ENCODE assay signal across 1 cellular context in the genomic region with DNA sequence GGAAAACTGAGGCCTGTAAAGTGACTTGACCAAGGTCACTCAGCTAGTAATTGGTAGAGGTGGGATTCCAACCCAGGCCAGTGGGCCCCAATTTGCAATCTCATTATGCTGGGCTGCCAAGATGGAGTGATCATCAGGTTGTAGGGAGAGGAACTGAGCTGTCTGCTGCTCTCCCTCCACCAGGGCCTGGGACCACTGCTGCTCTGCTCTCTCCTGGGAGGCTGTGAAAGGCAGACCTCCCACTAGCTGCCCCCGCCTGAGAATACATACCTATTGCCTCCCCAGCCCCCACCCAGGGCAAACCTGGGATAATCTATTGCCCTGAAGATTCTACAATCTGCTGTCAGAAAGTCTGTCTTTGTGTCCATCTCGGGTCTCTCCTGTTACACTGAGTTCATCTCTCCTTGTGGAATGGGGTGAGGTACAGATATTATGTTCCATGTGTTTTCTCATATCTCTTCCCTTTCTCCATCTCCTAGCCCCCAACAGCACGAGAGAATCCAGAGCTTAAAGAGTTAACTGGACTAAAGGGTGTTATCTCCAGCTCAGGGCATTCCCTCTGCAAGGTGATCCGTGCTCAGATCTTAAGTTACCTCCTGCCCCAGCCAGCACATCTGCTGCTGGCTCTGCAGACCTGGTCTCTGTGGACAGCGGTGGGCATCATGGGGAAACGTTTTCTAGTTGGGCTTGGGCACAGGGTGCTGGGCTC.
TF ChIP-seq lines count a peak whose summit lies in the region.

No MANE protein-coding gene starts in this region.

TF ChIP-seq in neural cell, 6 proteins besides CTCF, POLR2A, EP300 and RAD21 (continued from another document):
- TF ChIP-seq MXI1 (conservative IDR thresholded peaks at IDR 0.05; ENCODE audit: poor library complexity, severe bottlenecking) (no peak), TAF1 (IDR thresholded peaks at IDR 0.05; ENCODE audit: low read depth) (no peak), EZH2 (IDR thresholded peaks at IDR 0.05; ENCODE audit: borderline replicate concordance, insufficient read depth, low read length, poor library complexity, severe bottlenecking) (no peak), SMC3 (conservative IDR thresholded peaks at IDR 0.05; ENCODE audit: poor library complexity) (no peak)
